25 cellular contexts compared by ENCODE assay signal in genomic region chr13:111272117-111272516, GRCh38. TPM values are rescaled to one million over a fixed set of nuclear protein-coding genes. Genes with fewer than 3 reads are reported as not detected.
"Had no signal": no experiment of that assay in that cellular context is flagged by ENCODE, and none has a peak within 500 bp of the region (broad histone marks: within the 10 kb centered on the region; RNA-seq: fewer than 3 reads in every experiment).

No MANE protein-coding gene starts in this region.

- H3K4me3 ChIP-seq: colonic mucosa, heart right ventricle, lower lobe of right lung, mucosa of descending colon had no signal

- H3K36me3 ChIP-seq: colonic mucosa had no signal

- DNase-seq: activated gamma-delta T cell; aorta; brain microvascular endothelial cell; colonic mucosa; heart right ventricle; islet precursor cell; left cardiac atrium; lower lobe of right lung; mesendoderm; mucosa of descending colon; nucleus accumbens; small intestine; stimulated activated CD4-positive, alpha-beta T cell treated with anti-CD3 and anti-CD28 coated beads, Interleukin-15, amount 100 ng/mL, for 24 hours; stimulated activated CD4-positive, alpha-beta T cell treated with anti-CD3 and anti-CD28 coated beads, Interleukin-2, amount 100 ng/mL, for 48 hours; stimulated activated CD8-positive, alpha-beta memory T cell treated with anti-CD3 and anti-CD28 coated beads, Interleukin-4, amount 100 ng/mL, for 48 hours; stimulated activated naive CD4-positive, alpha-beta T cell; T-helper 1 cell had no signal

- H3K27me3 Mint-ChIP-seq: activated naive CD4-positive, alpha-beta T cell treated with anti-CD3 and anti-CD28 coated beads, Interleukin-2, amount 50 U/mL, for 24 hours; central memory CD8-positive, alpha-beta T cell had no signal

- H3K9me3 Mint-ChIP-seq: activated naive CD4-positive, alpha-beta T cell treated with anti-CD3 and anti-CD28 coated beads, Interleukin-2, amount 50 U/mL, for 24 hours; activated T-helper 1 cell treated with anti-CD3 and anti-CD28 coated beads, Interleukin-12 subunit alpha, Interleukin-12 subunit beta, Interleukin-2, Interleukin-4 antibody, amounts not matched to agents 30 ng/mL and 10 ng/mL and 1 ng/mL, durations not matched to agents 14 hours and 24 hours and 36 hours; central memory CD8-positive, alpha-beta T cell; endodermal cell had no signal

- H3K9me3 ChIP-seq: colonic mucosa, heart right ventricle, lower lobe of right lung, mucosa of descending colon had no signal

- H3K4me1 ChIP-seq: colonic mucosa had no signal

- H3K27me3 ChIP-seq: brain microvascular endothelial cell, colonic mucosa, heart right ventricle had no signal

- ATAC-seq: left cardiac atrium, lower lobe of right lung, mucosa of descending colon had no signal

- H3K4me3 Mint-ChIP-seq: activated naive CD4-positive, alpha-beta T cell treated with anti-CD3 and anti-CD28 coated beads, Interleukin-2, amount 50 U/mL, for 24 hours; activated T-helper 1 cell treated with anti-CD3 and anti-CD28 coated beads, Interleukin-12 subunit alpha, Interleukin-12 subunit beta, Interleukin-2, Interleukin-4 antibody, amounts not matched to agents 30 ng/mL and 10 ng/mL and 1 ng/mL, durations not matched to agents 14 hours and 24 hours and 36 hours; central memory CD8-positive, alpha-beta T cell; endodermal cell had no signal

- H3K27ac ChIP-seq: brain microvascular endothelial cell, colonic mucosa, epithelial cell of prostate, lower lobe of right lung had no signal

- H3K27ac Mint-ChIP-seq: activated naive CD4-positive, alpha-beta T cell treated with anti-CD3 and anti-CD28 coated beads, Interleukin-2, amount 50 U/mL, for 24 hours; activated T-helper 1 cell treated with anti-CD3 and anti-CD28 coated beads, Interleukin-12 subunit alpha, Interleukin-12 subunit beta, Interleukin-2, Interleukin-4 antibody, amounts not matched to agents 30 ng/mL and 10 ng/mL and 1 ng/mL, durations not matched to agents 14 hours and 24 hours and 36 hours; endodermal cell had no signal

RNA-seq across cellular contexts. Expression of gene TEX29, which starts 48.3 kb away (rescaled TPM):
- total RNA-seq: activated CD8-positive, alpha-beta memory T cell treated with anti-CD3 and anti-CD28 coated beads for 36 hours; renal cortical epithelial cell; ureter had no signal
